Comparison of ENCODE assay signal across 8 cellular contexts in genomic region chr12:92208613-92209121, GRCh38.
DNase-seq lines count a peak whose midpoint lies in the region; ATAC-seq, FAIRE-seq and TF ChIP-seq lines count a peak whose summit lies in the region.

No MANE protein-coding gene starts in this region.

- H3K27me3 Mint-ChIP-seq in Calu3 (ENCODE audit: unreplicated experiment) = no peaks in the 10 kb centered on the region

- H3K36me3 ChIP-seq in fibroblast of lung (ENCODE audit: control insufficient read depth, insufficient read depth, low read length) (no peaks in the 10 kb centered on the region), small intestine (ENCODE audit: control insufficient read depth in 2 of 2, insufficient read depth in 2 of 2, low read length in 2 of 2) (no peaks in the 10 kb centered on the region)

- peak overlapping the region; percentile 38 for H3K27ac Mint-ChIP-seq in Calu3 (ENCODE audit: unreplicated experiment)

- DNase-seq in Calu3 = no peak
- DNase-seq in GM19238 (ENCODE audit: insufficient read length, low spot score) = peak; percentile 4
- DNase-seq in RWPE1 (ENCODE audit: low spot score) = peak; percentile 17
- peak; percentile 18 to 81 for DNase-seq in fibroblast of lung (ENCODE audit: low read depth in 2 of 2)
- DNase-seq in small intestine = peak; percentile 68
- DNase-seq in NCI-H1048 (lab: John Stamatoyannopoulos, UW) = no peak
- no peak for DNase-seq in NCI-H146 treated with DMSO at 0.1 percent for 48 hours (lab: John Stamatoyannopoulos, UW; ENCODE audit: unreplicated experiment)

- peaks cover 28% of the 10 kb centered on the region for H3K4me1 Mint-ChIP-seq in Calu3 (ENCODE audit: low read depth, unreplicated experiment)

- no peaks in the 10 kb centered on the region for H3K4me1 ChIP-seq in fibroblast of lung (ENCODE audit: control insufficient read depth, extremely low read depth, insufficient read depth, low read length)
- no peaks in the 10 kb centered on the region for H3K4me1 ChIP-seq in small intestine (ENCODE audit: control insufficient read depth in 2 of 2, insufficient read depth in 1 of 2, low read depth in 1 of 2, low read length in 1 of 2)

- peak; percentile 63 for ATAC-seq in HG03280 (IDR thresholded peaks at IDR 0.05; ENCODE audit: unreplicated experiment)

- H3K9me3 ChIP-seq in fibroblast of lung (ENCODE audit: control insufficient read depth, insufficient read depth, low read depth, low read length) (no peaks in the 10 kb centered on the region), small intestine (ENCODE audit: control insufficient read depth, low read depth) (no peaks in the 10 kb centered on the region)

- peak overlapping the region; percentile 57 for H3K27ac ChIP-seq in RWPE1
- no peak overlapping the region for H3K27ac ChIP-seq in fibroblast of lung (ENCODE audit: insufficient read depth, low read length)
- peak overlapping the region in 1 of 2 donors; percentile 27 for H3K27ac ChIP-seq in small intestine (ENCODE audit: low read depth in 1 of 2, low read length in 1 of 2)

- H3K4me2 ChIP-seq in fibroblast of lung (ENCODE audit: extremely low read depth, insufficient read depth, low read length) = no peak overlapping the region

- H3K4me3 Mint-ChIP-seq in Calu3 (ENCODE audit: low read depth, unreplicated experiment) = peak overlapping the region; percentile 67

- 42 to 46% (median 44%) methylated on average over 6 of the region's 6 CpGs for WGBS in small intestine, 3 donors

- no peaks in the 10 kb centered on the region for H3K79me2 ChIP-seq in fibroblast of lung (ENCODE audit: control insufficient read depth, insufficient read depth, low read length)

- POLR2A ChIA-PET in RWPE1 (lab: Yijun Ruan, JAX; ENCODE audit: low non-redundant PET) = interaction anchor here (1.0 kb wide), 1 partner anchor 63 kb away, joined by 3 read pairs; the partner anchor contains the start of gene BTG1

- H4K20me1 ChIP-seq in fibroblast of lung (ENCODE audit: control insufficient read depth, extremely low read depth, insufficient read depth, low read length) = no peaks in the 10 kb centered on the region

- no peak overlapping the region for H3K9ac ChIP-seq in fibroblast of lung (ENCODE audit: insufficient read depth, low read length)

- FAIRE-seq in small intestine (lab: Jason Lieb, UNC) = no peak

- CTCF ChIA-PET in Calu3 (lab: Charles Lee) (interaction anchor here (0.6 to 0.8 kb wide), 2 partner anchors 333 to 1114 kb away, joined by 3 read pairs; no protein-coding TSS in a partner anchor), RWPE1 (lab: Yijun Ruan, JAX) (interaction anchor here (0.5 to 0.6 kb wide), 2 partner anchors 102 to 166 kb away, joined by 3 to 4 read pairs; no protein-coding TSS in a partner anchor)

- H3K36me3 Mint-ChIP-seq in Calu3 (ENCODE audit: insufficient read depth, unreplicated experiment) = peaks cover 12% of the 10 kb centered on the region

- intact Hi-C loops in Calu3 (cut with micrococcal nuclease; ENCODE audit: unreplicated experiment) = loop anchor here (1.0 kb wide), 1 partner anchor 61 kb away; no protein-coding TSS in a partner anchor

- no peak overlapping the region for H2AFZ ChIP-seq in fibroblast of lung (ENCODE audit: low read length)

- no peak for TF ChIP-seq CTCF in Calu3 (IDR thresholded peaks at IDR 0.05; ENCODE audit: unreplicated experiment)
- TF ChIP-seq CTCF in RWPE1 (conservative IDR thresholded peaks at IDR 0.05; ENCODE audit: low read depth) = no peak
- TF ChIP-seq CTCF in fibroblast of lung (conservative IDR thresholded peaks at IDR 0.05 in 1 of 2, IDR thresholded peaks at IDR 0.05 in 1 of 2; ENCODE audit: low read depth in 1 of 2, low read length in 2 of 2) = no peak

- H3K4me3 ChIP-seq in fibroblast of lung (replicated peaks in 1 of 4; ENCODE audit: control extremely low read depth in 1 of 4, insufficient read depth in 1 of 4, low read depth in 3 of 4, low read length in 4 of 4) (no peak overlapping the region), small intestine (ENCODE audit: low read depth in 1 of 2, low read length in 2 of 2) (no peak overlapping the region)

- no peaks in the 10 kb centered on the region for H3K9me3 Mint-ChIP-seq in Calu3 (ENCODE audit: low read depth, unreplicated experiment)

- no TSS peak for BruUV-seq in Calu3 (replicated peaks; lab: Mats Ljungman, UMichigan)

- H3K27me3 ChIP-seq in fibroblast of lung (ENCODE audit: control insufficient read depth, insufficient read depth, low read length) (no peaks in the 10 kb centered on the region), small intestine (ENCODE audit: control insufficient read depth in 2 of 2, insufficient read depth in 2 of 2, low read length in 2 of 2) (no peaks in the 10 kb centered on the region)

Comparison
In these comparisons a context has a peak if more than half of its experiments do, and no peak if none do; other contexts are left out.
1. DNase-seq: peak in GM19238 (single experiment), RWPE1 (single experiment), fibroblast of lung (2 of 2) and small intestine (single experiment); none in Calu3 (single experiment), NCI-H1048 (single experiment) and NCI-H146 treated with DMSO at 0.1 percent for 48 hours (single experiment).